In the genomic region with DNA sequence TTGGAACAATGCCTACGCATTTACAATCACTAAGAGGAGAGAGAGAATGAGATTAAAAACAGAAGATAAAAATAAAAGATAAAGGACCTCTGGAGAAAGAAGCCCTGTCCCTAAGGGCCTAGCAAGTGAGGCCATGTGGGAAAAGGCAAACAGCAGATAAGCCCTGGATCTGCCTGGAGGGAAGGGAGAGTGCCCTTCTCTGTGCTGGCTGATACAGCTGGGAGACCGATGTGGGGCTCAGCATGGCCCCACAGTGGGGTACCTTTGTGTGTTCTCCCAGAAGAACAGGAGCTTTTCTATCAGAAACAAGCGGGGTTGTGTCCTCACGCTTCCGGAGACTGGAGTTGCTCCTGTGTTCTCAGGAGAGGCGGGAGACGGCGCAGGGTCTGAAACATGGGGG, we compare ENCODE assay signal across 1 cellular context.
TF ChIP-seq lines count a peak whose summit lies in the region.

No MANE protein-coding gene starts in this region.

TF ChIP-seq in HEK293, 187 proteins besides CTCF, POLR2A, EP300 and RAD21 (continued from another document):
- TF ChIP-seq, protein P1, sequence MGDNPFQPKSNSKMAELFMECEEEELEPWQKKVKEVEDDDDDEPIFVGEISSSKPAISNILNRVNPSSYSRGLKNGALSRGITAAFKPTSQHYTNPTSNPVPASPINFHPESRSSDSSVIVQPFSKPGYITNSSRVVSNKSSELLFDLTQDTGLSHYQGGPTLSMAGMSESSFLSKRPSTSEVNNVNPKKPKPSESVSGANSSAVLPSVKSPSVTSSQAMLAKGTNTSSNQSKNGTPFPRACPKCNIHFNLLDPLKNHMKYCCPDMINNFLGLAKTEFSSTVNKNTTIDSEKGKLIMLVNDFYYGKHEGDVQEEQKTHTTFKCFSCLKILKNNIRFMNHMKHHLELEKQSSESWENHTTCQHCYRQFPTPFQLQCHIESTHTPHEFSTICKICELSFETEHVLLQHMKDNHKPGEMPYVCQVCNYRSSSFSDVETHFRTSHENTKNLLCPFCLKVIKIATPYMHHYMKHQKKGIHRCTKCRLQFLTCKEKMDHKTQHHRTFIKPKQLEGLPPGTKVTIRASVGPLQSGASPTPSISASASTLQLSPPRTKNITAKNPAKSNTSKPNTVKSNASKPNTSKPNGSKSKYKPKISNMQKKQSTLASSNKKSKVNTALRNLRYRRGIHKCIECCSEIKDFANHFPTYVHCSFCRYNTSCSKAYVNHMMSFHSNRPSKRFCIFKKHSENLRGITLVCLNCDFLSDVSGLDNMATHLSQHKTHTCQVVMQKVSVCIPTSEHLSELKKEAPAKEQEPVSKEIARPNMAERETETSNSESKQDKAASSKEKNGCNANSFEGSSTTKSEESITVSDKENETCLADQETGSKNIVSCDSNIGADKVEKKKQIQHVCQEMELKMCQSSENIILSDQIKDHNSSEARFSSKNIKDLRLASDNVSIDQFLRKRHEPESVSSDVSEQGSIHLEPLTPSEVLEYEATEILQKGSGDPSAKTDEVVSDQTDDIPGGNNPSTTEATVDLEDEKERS (tag by site-specific recombination; IDR thresholded peaks at IDR 0.05): no peak
- no peak for TF ChIP-seq ZNF416 (tag by site-specific recombination; IDR thresholded peaks at IDR 0.05)
- no peak for TF ChIP-seq ZNF266 (tag by site-specific recombination; IDR thresholded peaks at IDR 0.05; ENCODE audit: low read depth)
- peak; percentile 39; the same call in 1 of the 2 replicates for TF ChIP-seq FEZF1 (tag by site-specific recombination; IDR thresholded peaks at IDR 0.05)
- TF ChIP-seq ZNF626 (tag by site-specific recombination; IDR thresholded peaks at IDR 0.05): no peak
- peak; percentile 88 for TF ChIP-seq ZIC2 (tag by site-specific recombination; IDR thresholded peaks at IDR 0.05)
- TF ChIP-seq ZNF37A (tag by site-specific recombination; IDR thresholded peaks at IDR 0.05): no peak
- TF ChIP-seq GLIS2 (tag by site-specific recombination; IDR thresholded peaks at IDR 0.05): no peak
- no peak for TF ChIP-seq KLF10 (tag by site-specific recombination; IDR thresholded peaks at IDR 0.05)
